In genomic region chr1:154751690-154752089, GRCh38 we compare ENCODE assay signal across 10 cellular contexts.
DNase-seq lines count a peak whose midpoint lies in the region; ATAC-seq and TF ChIP-seq lines count a peak whose summit lies in the region.
"Had no signal": no experiment of that assay in that cellular context is flagged by ENCODE, and none has a peak within 500 bp of the region (broad histone marks: within the 10 kb centered on the region; RNA-seq: fewer than 3 reads in every experiment).

No MANE protein-coding gene starts in this region.

- no peaks in the 10 kb centered on the region for H3K9me3 Mint-ChIP-seq in activated CD8-positive, alpha-beta memory T cell treated with anti-CD3 and anti-CD28 coated beads, Interleukin-2, amount 10 ng/mL, durations not matched to agents 7 days and 5 days (ENCODE audit: low read depth)
- H3K9me3 Mint-ChIP-seq: WTC11 had no signal

- no peak overlapping the region for H3K4me3 Mint-ChIP-seq in activated CD8-positive, alpha-beta memory T cell treated with anti-CD3 and anti-CD28 coated beads, Interleukin-2, amount 10 ng/mL, durations not matched to agents 7 days and 5 days
- H3K4me3 Mint-ChIP-seq: WTC11 had no signal

- peaks cover 45% of the 10 kb centered on the region for H3K4me1 Mint-ChIP-seq in activated CD8-positive, alpha-beta memory T cell treated with anti-CD3 and anti-CD28 coated beads, Interleukin-2, amount 10 ng/mL, durations not matched to agents 7 days and 5 days

- H3K27ac Mint-ChIP-seq in activated CD8-positive, alpha-beta memory T cell treated with anti-CD3 and anti-CD28 coated beads, Interleukin-2, amount 10 ng/mL, durations not matched to agents 7 days and 5 days = no peak overlapping the region
- H3K27ac Mint-ChIP-seq: WTC11 had no signal

- H3K4me3 ChIP-seq in fibroblast of pulmonary artery (replicated peaks; ENCODE audit: low read depth, low read length) = no peak overlapping the region
- H3K4me3 ChIP-seq: BLaER1 had no signal

- peaks cover 76% of the 10 kb centered on the region for H3K27me3 Mint-ChIP-seq in activated CD8-positive, alpha-beta memory T cell treated with anti-CD3 and anti-CD28 coated beads, Interleukin-2, amount 10 ng/mL, durations not matched to agents 7 days and 5 days

- DNase-seq in activated CD8-positive, alpha-beta memory T cell treated with anti-CD3 and anti-CD28 coated beads for 24 hours = peak; percentile 62
- DNase-seq in activated CD8-positive, alpha-beta memory T cell treated with anti-CD3 and anti-CD28 coated beads, Interleukin-2, amount 10 ng/mL, durations not matched to agents 7 days and 5 days = no peak
- DNase-seq in NCI-H510A treated with DMSO at 0.1 percent for 48 hours (lab: John Stamatoyannopoulos, UW) = peak; percentile 92
- DNase-seq in fibroblast of pulmonary artery (ENCODE audit: low read depth) = peak; percentile 82
- no peak for DNase-seq in stimulated activated naive CD8-positive, alpha-beta T cell treated with anti-CD3 and anti-CD28 coated beads, Interleukin-15, Interleukin-2, amounts not matched to agents 100 U/mL and 50 U/mL, for 24 hours
- DNase-seq in HPDE6-E6E7 (ENCODE audit: extremely low spot score) = no peak

- CTCF ChIA-PET in activated CD8-positive, alpha-beta memory T cell treated with anti-CD3 and anti-CD28 coated beads, Interleukin-2, amount 10 ng/mL, durations not matched to agents 7 days and 5 days (lab: Charles Lee) = no interaction called here

- no peak for ATAC-seq in activated CD8-positive, alpha-beta memory T cell treated with anti-CD3 and anti-CD28 coated beads, Interleukin-2, amount 10 ng/mL, durations not matched to agents 7 days and 5 days
- ATAC-seq in stimulated activated naive CD8-positive, alpha-beta T cell treated with anti-CD3 and anti-CD28 coated beads, Interleukin-15, Interleukin-2, amounts not matched to agents 100 U/mL and 50 U/mL, for 24 hours = peak; percentile 32
- no peak for ATAC-seq in GM19035 (IDR thresholded peaks at IDR 0.05; ENCODE audit: unreplicated experiment)
- no peak for ATAC-seq in HG03196 (IDR thresholded peaks at IDR 0.05; ENCODE audit: unreplicated experiment)

- no peak for TF ChIP-seq CTCF in fibroblast of pulmonary artery (IDR thresholded peaks at IDR 0.05; ENCODE audit: low read length, missing control alignments)

- peaks cover 1% of the 10 kb centered on the region for H3K36me3 Mint-ChIP-seq in activated CD8-positive, alpha-beta memory T cell treated with anti-CD3 and anti-CD28 coated beads, Interleukin-2, amount 10 ng/mL, durations not matched to agents 7 days and 5 days
- H3K36me3 Mint-ChIP-seq: WTC11 had no signal

Comparison
In these comparisons a context has a peak if more than half of its experiments do, and no peak if none do; other contexts are left out.
1. DNase-seq: peak in activated CD8-positive, alpha-beta memory T cell treated with anti-CD3 and anti-CD28 coated beads for 24 hours (single experiment), NCI-H510A treated with DMSO at 0.1 percent for 48 hours (single experiment) and fibroblast of pulmonary artery (single experiment); none in activated CD8-positive, alpha-beta memory T cell treated with anti-CD3 and anti-CD28 coated beads, Interleukin-2, amount 10 ng/mL, durations not matched to agents 7 days and 5 days (single experiment), stimulated activated naive CD8-positive, alpha-beta T cell treated with anti-CD3 and anti-CD28 coated beads, Interleukin-15, Interleukin-2, amounts not matched to agents 100 U/mL and 50 U/mL, for 24 hours (single experiment) and HPDE6-E6E7 (single experiment).